Comparison of ENCODE assay signal across 8 cellular contexts in genomic region chr10:6382081-6382480, GRCh38.
DNase-seq lines count a peak whose midpoint lies in the region; ATAC-seq, FAIRE-seq and TF ChIP-seq lines count a peak whose summit lies in the region.

No MANE protein-coding gene starts in this region.

- no peak overlapping the region for H3K4me3 Mint-ChIP-seq in Caco-2 (ENCODE audit: unreplicated experiment)

- intact Hi-C loops in colonic mucosa (cut with DNase I) = no loop called here
- intact Hi-C loops in Caco-2 (cut with micrococcal nuclease; ENCODE audit: unreplicated experiment) = no loop called here

- H3F3A ChIP-seq in smooth muscle cell (ENCODE audit: low read depth) = peaks cover 14% of the 10 kb centered on the region

- POLR2A ChIA-PET in Caco-2 (lab: Charles Lee) = no interaction called here

- no peaks in the 10 kb centered on the region for H3K27me3 Mint-ChIP-seq in Caco-2 (ENCODE audit: insufficient read depth, unreplicated experiment)

- DNase-seq in Ammon's horn (ENCODE audit: low spot score) (peak; percentile 78), SJCRH30 (peak; percentile 38 to 65), colonic mucosa (no peak), smooth muscle cell (lab: John Stamatoyannopoulos, UW; ENCODE audit: unreplicated experiment) (no peak), DMS79 treated with DMSO at 0.1 percent for 48 hours (lab: John Stamatoyannopoulos, UW) (no peak), Caco-2 (no peak), D721Med (ENCODE audit: insufficient read length, low spot score) (no peak)

- 35% methylated on average over 7 of the region's 7 CpGs for WGBS in smooth muscle cell (ENCODE audit: low lambda C conversion rate)

- FAIRE-seq in D721Med (lab: Jason Lieb, UNC) = no peak

- no peak for TF ChIP-seq CTCF in colonic mucosa (IDR thresholded peaks at IDR 0.05)
- TF ChIP-seq CTCF in smooth muscle cell (IDR thresholded peaks at IDR 0.05; ENCODE audit: borderline replicate concordance, insufficient read depth, poor library complexity, severe bottlenecking) = no peak
- no peak for TF ChIP-seq CTCF in Caco-2 (IDR thresholded peaks at IDR 0.05; ENCODE audit: insufficient read depth in 1 of 2, low read depth in 1 of 2, low read length in 1 of 2, severe bottlenecking in 1 of 2, unreplicated experiment in 1 of 2)
- no peak for TF ChIP-seq CTCF in D721Med (IDR thresholded peaks at IDR 0.05; ENCODE audit: insufficient read depth, missing control alignments)

- H3K4me3 ChIP-seq in SJCRH30 (no peak overlapping the region), colonic mucosa (no peak overlapping the region), smooth muscle cell (no peak overlapping the region), Caco-2 (ENCODE audit: low read depth, low read length) (no peak overlapping the region)

- H3K4me1 ChIP-seq in SJCRH30 (peaks cover 5% of the 10 kb centered on the region; the same call in 1 of the 2 replicates), colonic mucosa (no peaks in the 10 kb centered on the region), smooth muscle cell (ENCODE audit: low read depth) (no peaks in the 10 kb centered on the region), Caco-2 (no peaks in the 10 kb centered on the region)

- H3K27me3 ChIP-seq in SJCRH30 (no peaks in the 10 kb centered on the region), colonic mucosa (no peaks in the 10 kb centered on the region), smooth muscle cell (ENCODE audit: low read depth) (no peaks in the 10 kb centered on the region), Caco-2 (replicated peaks; ENCODE audit: control insufficient read depth, insufficient read depth, low read length) (no peaks in the 10 kb centered on the region)

- H3K4me2 ChIP-seq in smooth muscle cell = peak overlapping the region; percentile 50

- ATAC-seq in GM21786 (IDR thresholded peaks at IDR 0.05; ENCODE audit: unreplicated experiment) = peak; percentile 75

- peaks cover 39% of the 10 kb centered on the region for H3K9me3 Mint-ChIP-seq in Caco-2 (ENCODE audit: unreplicated experiment)

- H2AFZ ChIP-seq in smooth muscle cell (ENCODE audit: low read depth) = no peak overlapping the region

- no peak overlapping the region for H3K9ac ChIP-seq in colonic mucosa (ENCODE audit: low read depth in 2 of 2, low read length in 2 of 2)
- no peak overlapping the region for H3K9ac ChIP-seq in smooth muscle cell (ENCODE audit: low read depth)

- no peak overlapping the region for H3K27ac ChIP-seq in SJCRH30
- H3K27ac ChIP-seq in colonic mucosa = peak overlapping the region; percentile 37
- H3K27ac ChIP-seq in smooth muscle cell (ENCODE audit: low read depth) = peak overlapping the region; percentile 46

- BruUV-seq in Caco-2 (replicated peaks; lab: Mats Ljungman, UMichigan) = no TSS peak

- no peaks in the 10 kb centered on the region for H3K36me3 ChIP-seq in SJCRH30
- no peaks in the 10 kb centered on the region for H3K36me3 ChIP-seq in colonic mucosa
- H3K36me3 ChIP-seq in smooth muscle cell (ENCODE audit: low read depth) = no peaks in the 10 kb centered on the region
- H3K36me3 ChIP-seq in Caco-2 (ENCODE audit: control insufficient read depth, insufficient read depth, low read length) = no peaks in the 10 kb centered on the region

- H3K4me1 Mint-ChIP-seq in Caco-2 (ENCODE audit: low read depth, unreplicated experiment) = no peaks in the 10 kb centered on the region

- CTCF ChIA-PET in Caco-2 (lab: Charles Lee) = no interaction called here

- H3K36me3 Mint-ChIP-seq in Caco-2 (ENCODE audit: insufficient read depth, unreplicated experiment) = no peaks in the 10 kb centered on the region

- H3K9me3 ChIP-seq in SJCRH30 (replicated peaks) = no peaks in the 10 kb centered on the region
- H3K9me3 ChIP-seq in colonic mucosa = no peaks in the 10 kb centered on the region
- no peaks in the 10 kb centered on the region for H3K9me3 ChIP-seq in smooth muscle cell (replicated peaks; ENCODE audit: low read depth)
- peaks cover 38% of the 10 kb centered on the region for H3K9me3 ChIP-seq in Caco-2

- H3K27ac Mint-ChIP-seq in Caco-2 (ENCODE audit: unreplicated experiment) = no peak overlapping the region

- H3K79me2 ChIP-seq in smooth muscle cell (ENCODE audit: low read depth) = no peaks in the 10 kb centered on the region

- H4K20me1 ChIP-seq in smooth muscle cell (ENCODE audit: low read depth) = no peaks in the 10 kb centered on the region

Comparison
In these comparisons a context has a peak if more than half of its experiments do, and no peak if none do; other contexts are left out.
1. DNase-seq: peak in Ammon's horn (single experiment) and SJCRH30 (2 of 2); none in colonic mucosa (single experiment), smooth muscle cell (single experiment), DMS79 treated with DMSO at 0.1 percent for 48 hours (single experiment), Caco-2 (0 of 2) and D721Med (single experiment).